ENCODE assay signal across 16 cellular contexts in the genomic region with DNA sequence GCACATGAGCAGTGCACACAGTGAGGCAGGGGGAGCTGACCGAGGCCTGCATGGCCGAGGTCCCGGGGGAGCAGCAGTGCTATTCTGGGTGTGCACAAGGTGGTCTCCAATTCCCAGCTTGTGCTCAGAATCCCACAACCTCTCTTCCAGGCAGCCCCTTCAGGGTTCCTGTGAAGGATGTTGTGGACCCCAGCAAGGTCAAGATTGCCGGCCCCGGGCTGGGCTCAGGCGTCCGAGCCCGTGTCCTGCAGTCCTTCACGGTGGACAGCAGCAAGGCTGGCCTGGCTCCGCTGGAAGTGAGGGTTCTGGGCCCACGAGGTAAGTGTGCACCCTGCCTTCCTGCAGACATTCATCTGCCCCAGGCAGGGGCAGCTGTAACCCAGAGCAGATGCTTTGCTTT.
DNase-seq lines count a peak whose midpoint lies in the region; ATAC-seq and TF ChIP-seq lines count a peak whose summit lies in the region.
"Had no signal": no experiment of that assay in that cellular context is flagged by ENCODE, and none has a peak within 500 bp of the region (broad histone marks: within the 10 kb centered on the region; RNA-seq: fewer than 3 reads in every experiment).

No MANE protein-coding gene starts in this region.

- no peaks in the 10 kb centered on the region for H3K4me1 ChIP-seq in Caco-2
- H3K4me1 ChIP-seq in neural progenitor cell: no peaks in the 10 kb centered on the region

- no peaks in the 10 kb centered on the region for H4K20me1 ChIP-seq in neural progenitor cell (ENCODE audit: low read depth)

- H3K4me3 ChIP-seq in Caco-2 (ENCODE audit: low read depth, low read length): no peak overlapping the region
- no peak overlapping the region for H3K4me3 ChIP-seq in neural progenitor cell
- H3K4me3 ChIP-seq: GM12878, GM23248 had no signal

- no peaks in the 10 kb centered on the region for H3K27me3 ChIP-seq in Caco-2 (replicated peaks; ENCODE audit: control insufficient read depth, insufficient read depth, low read length)
- H3K27me3 ChIP-seq in neural progenitor cell: no peaks in the 10 kb centered on the region

- H3K9ac ChIP-seq in neural progenitor cell: no peak overlapping the region
- H3K9ac ChIP-seq: GM23248 had no signal

- no peak for DNase-seq in Caco-2
- DNase-seq in RWPE1 (ENCODE audit: low spot score): no peak
- DNase-seq in glutamatergic neuron: no peak
- DNase-seq in neural progenitor cell (ENCODE audit: low spot score): no peak
- DNase-seq in NCI-H1048 (lab: John Stamatoyannopoulos, UW): no peak
- no peak for DNase-seq in midbrain (lab: John Stamatoyannopoulos, UW)
- DNase-seq: C1 segment of cervical spinal cord; CD4-positive, alpha-beta memory T cell; COR-L47; DMS153; DND-41; GM23248; H7; HCEC 1CT had no signal

- ATAC-seq in HG02981 (IDR thresholded peaks at IDR 0.05; ENCODE audit: unreplicated experiment): no peak
- ATAC-seq: GM12878 had no signal

- H3K79me2 ChIP-seq in neural progenitor cell (ENCODE audit: low read depth): no peaks in the 10 kb centered on the region

- intact Hi-C loops in Caco-2 (cut with micrococcal nuclease; ENCODE audit: unreplicated experiment): no loop called here

- peaks cover 13% of the 10 kb centered on the region for H3K36me3 ChIP-seq in Caco-2 (ENCODE audit: control insufficient read depth, insufficient read depth, low read length)
- H3K36me3 ChIP-seq in neural progenitor cell: peaks cover 7% of the 10 kb centered on the region

- H3K4me1 Mint-ChIP-seq in Caco-2 (ENCODE audit: low read depth, unreplicated experiment) (peaks cover 13% of the 10 kb centered on the region), glutamatergic neuron (ENCODE audit: low read depth, unreplicated experiment) (peaks cover 9% of the 10 kb centered on the region), neural progenitor cell (no peaks in the 10 kb centered on the region)

- H3K27ac ChIP-seq in RWPE1 (peak overlapping the region; percentile 25), neural progenitor cell (no peak overlapping the region)
- H3K27ac ChIP-seq: GM23248 had no signal

- no peaks in the 10 kb centered on the region for H3F3A ChIP-seq in neural progenitor cell (ENCODE audit: low read depth)

- BruUV-seq in Caco-2 (replicated peaks; lab: Mats Ljungman, UMichigan): no TSS peak

- peaks cover 97% of the 10 kb centered on the region for H3K36me3 Mint-ChIP-seq in Caco-2 (ENCODE audit: insufficient read depth, unreplicated experiment)
- peaks cover 18% of the 10 kb centered on the region for H3K36me3 Mint-ChIP-seq in glutamatergic neuron (ENCODE audit: unreplicated experiment)
- H3K36me3 Mint-ChIP-seq in neural progenitor cell: peaks cover 45% of the 10 kb centered on the region

- H3K4me2 ChIP-seq in neural progenitor cell: no peak overlapping the region

- H3K4me3 Mint-ChIP-seq in Caco-2 (ENCODE audit: unreplicated experiment) (no peak overlapping the region), glutamatergic neuron (ENCODE audit: unreplicated experiment) (no peak overlapping the region), neural progenitor cell (no peak overlapping the region)

- TF ChIP-seq CTCF in Caco-2 (IDR thresholded peaks at IDR 0.05; ENCODE audit: insufficient read depth in 1 of 2, low read depth in 1 of 2, low read length in 1 of 2, severe bottlenecking in 1 of 2, unreplicated experiment in 1 of 2) (no peak), RWPE1 (conservative IDR thresholded peaks at IDR 0.05; ENCODE audit: low read depth) (no peak), glutamatergic neuron (IDR thresholded peaks at IDR 0.05; ENCODE audit: partially characterized antibody, unreplicated experiment) (no peak), neural progenitor cell (IDR thresholded peaks at IDR 0.05) (no peak)

- no peak overlapping the region for H2AFZ ChIP-seq in neural progenitor cell (replicated peaks)
- H2AFZ ChIP-seq: GM23248 had no signal

- H3K9me3 Mint-ChIP-seq in Caco-2 (ENCODE audit: unreplicated experiment) (no peaks in the 10 kb centered on the region), glutamatergic neuron (ENCODE audit: unreplicated experiment) (peaks cover 6% of the 10 kb centered on the region), neural progenitor cell (no peaks in the 10 kb centered on the region)
- H3K9me3 Mint-ChIP-seq: CD4-positive, alpha-beta memory T cell had no signal

- POLR2A ChIA-PET in Caco-2 (lab: Charles Lee): no interaction called here
- POLR2A ChIA-PET in RWPE1 (lab: Yijun Ruan, JAX; ENCODE audit: low non-redundant PET): no interaction called here

- no peaks in the 10 kb centered on the region for H3K27me3 Mint-ChIP-seq in Caco-2 (ENCODE audit: insufficient read depth, unreplicated experiment)
- peaks cover 9% of the 10 kb centered on the region for H3K27me3 Mint-ChIP-seq in glutamatergic neuron (ENCODE audit: unreplicated experiment)
- peaks cover 6% of the 10 kb centered on the region for H3K27me3 Mint-ChIP-seq in neural progenitor cell (ENCODE audit: insufficient read depth, low read depth)
- H3K27me3 Mint-ChIP-seq: CD4-positive, alpha-beta memory T cell had no signal

- H3K9me3 ChIP-seq in Caco-2 (no peaks in the 10 kb centered on the region), neural progenitor cell (ENCODE audit: low read depth) (no peaks in the 10 kb centered on the region)

- H3K27ac Mint-ChIP-seq in Caco-2 (ENCODE audit: unreplicated experiment) (peak overlapping the region; percentile 55), glutamatergic neuron (ENCODE audit: unreplicated experiment) (peak overlapping the region; percentile 48), neural progenitor cell (peak overlapping the region; percentile 8)
- H3K27ac Mint-ChIP-seq: CD4-positive, alpha-beta memory T cell had no signal

- CTCF ChIA-PET in Caco-2 (lab: Charles Lee): interaction anchor here (0.6 kb wide), 1 partner anchor 245 kb away, joined by 3 read pairs; no protein-coding TSS in a partner anchor
- CTCF ChIA-PET in RWPE1 (lab: Yijun Ruan, JAX): interaction anchor here (1.0 kb wide), 1 partner anchor 11 kb away, joined by 3 read pairs; no protein-coding TSS in a partner anchor
